ENCODE assay signal across 1 cellular context in genomic region chr1:6547301-6547700, GRCh38.
TF ChIP-seq lines count a peak whose summit lies in the region.

No MANE protein-coding gene starts in this region.

TF ChIP-seq in K562, 482 proteins besides CTCF, POLR2A, EP300 and RAD21:
- peak; percentile 67 for TF ChIP-seq ZNF316 (IDR thresholded peaks at IDR 0.05)
- no peak for TF ChIP-seq LCOR (CRISPR knock-in tag; IDR thresholded peaks at IDR 0.05)
- TF ChIP-seq ZBTB17 (CRISPR knock-in tag; IDR thresholded peaks at IDR 0.05) = no peak
- TF ChIP-seq ZNF146 (CRISPR knock-in tag; IDR thresholded peaks at IDR 0.05; ENCODE audit: unreplicated experiment) = no peak
- TF ChIP-seq ZNF384 (IDR thresholded peaks at IDR 0.05; ENCODE audit: low read depth, low read length) = peak; percentile 28; the same call in 1 of the 2 replicates
